ENCODE assay signal across 34 cellular contexts in the genomic region with DNA sequence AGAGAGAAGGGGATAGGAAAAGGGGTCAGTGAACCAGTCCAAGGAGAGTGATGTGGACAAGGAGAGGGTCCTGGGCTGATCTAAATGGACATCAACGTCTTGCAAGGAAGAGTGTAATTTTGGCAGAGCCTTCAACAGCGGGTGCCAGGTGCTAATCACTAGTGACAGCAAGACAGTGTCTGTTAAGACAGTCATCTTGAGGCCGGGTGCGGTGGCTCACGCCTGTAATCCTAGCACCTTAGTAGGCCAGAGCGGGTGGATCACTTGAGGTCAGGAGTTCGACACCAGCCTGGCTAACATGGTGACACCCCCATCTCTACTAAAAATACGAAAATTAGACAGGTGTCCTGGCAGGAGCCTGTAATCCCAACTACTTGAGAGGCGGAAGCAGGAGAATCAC. TPM values are rescaled to one million over a fixed set of nuclear protein-coding genes. Genes with fewer than 3 reads are reported as not detected.
"Had no signal": no experiment of that assay in that cellular context is flagged by ENCODE, and none has a peak within 500 bp of the region (broad histone marks: within the 10 kb centered on the region; RNA-seq: fewer than 3 reads in every experiment).

No MANE protein-coding gene starts in this region.

- H3K27ac ChIP-seq: left lung, lower lobe of right lung, ovary, right atrium auricular region, right lobe of liver, tibial nerve, vagina had no signal

- H3K36me3 ChIP-seq: lower lobe of right lung, ovary, right atrium auricular region, right lobe of liver, tibial nerve, vagina had no signal

- H3K4me3 ChIP-seq: left lung, lower lobe of right lung, ovary, right atrium auricular region, right lobe of liver, smooth muscle cell, tibial nerve, vagina had no signal

- H3K4me3 Mint-ChIP-seq: naive thymus-derived CD8-positive, alpha-beta T cell; nephron; neural crest cell; stimulated activated memory B cell treated with anti-CD40 and anti-IgM and Interleukin-4, amounts not matched to agents 10 μg/mL and 1 μg/mL and 100 μg/mL, for 72 hours; stimulated activated naive CD8-positive, alpha-beta T cell treated with anti-CD3 and anti-CD28 coated beads, Interleukin-15, amount 100 ng/mL, for 72 hours; type B pancreatic cell had no signal

- ATAC-seq: left cardiac atrium; left lung; lower lobe of right lung; naive thymus-derived CD8-positive, alpha-beta T cell; right lobe of liver; stimulated activated memory B cell treated with anti-CD40 and anti-IgM and Interleukin-4, amounts not matched to agents 10 μg/mL and 1 μg/mL and 100 μg/mL, for 72 hours; stimulated activated naive CD8-positive, alpha-beta T cell treated with anti-CD3 and anti-CD28 coated beads, Interleukin-15, amount 100 ng/mL, for 72 hours had no signal

- H3K4me2 ChIP-seq: smooth muscle cell had no signal

- H3K4me1 Mint-ChIP-seq: nephron, neural crest cell had no signal

- H3K27me3 Mint-ChIP-seq: stimulated activated naive CD8-positive, alpha-beta T cell treated with anti-CD3 and anti-CD28 coated beads, Interleukin-15, amount 100 ng/mL, for 72 hours had no signal

- DNase-seq: islet precursor cell; kidney glomerular epithelial cell; left cardiac atrium; left lung; lower lobe of right lung; mammary epithelial cell; mesenchymal stem cell; naive thymus-derived CD8-positive, alpha-beta T cell; occipital lobe; ovary; right lobe of liver; stimulated activated CD4-positive, alpha-beta T cell treated with anti-CD3 and anti-CD28 coated beads, Interleukin-1b, Interleukin-23, amount 100 ng/mL, for 48 hours; stimulated activated CD4-positive, alpha-beta T cell treated with anti-CD3 and anti-CD28 coated beads, Interleukin-2, amount 100 ng/mL, for 48 hours; stimulated activated CD4-positive, alpha-beta T cell treated with anti-CD3 and anti-CD28 coated beads, Interleukin-4, amount 100 ng/mL, for 4 hours; stimulated activated CD8-positive, alpha-beta memory T cell treated with anti-CD3 and anti-CD28 coated beads, Interleukin-4, amount 100 ng/mL, for 48 hours; stimulated activated naive CD4-positive, alpha-beta T cell treated with Interleukin-2 at 50 U/mL for 16 hours; stimulated activated naive CD8-positive, alpha-beta T cell treated with anti-CD3 and anti-CD28 coated beads, Interleukin-15, amount 100 ng/mL, for 72 hours; substantia nigra had no signal

- H3K4me1 ChIP-seq: lower lobe of right lung, right atrium auricular region, right lobe of liver, tibial nerve, vagina had no signal

- H3K36me3 Mint-ChIP-seq: stimulated activated memory B cell treated with anti-CD40 and anti-IgM and Interleukin-4, amounts not matched to agents 10 μg/mL and 1 μg/mL and 100 μg/mL, for 72 hours; type B pancreatic cell had no signal

- H3K27me3 ChIP-seq: ovary, right atrium auricular region, right lobe of liver, vagina had no signal

- H3K9me3 Mint-ChIP-seq: naive thymus-derived CD8-positive, alpha-beta T cell; nephron; neural crest cell; stimulated activated naive CD8-positive, alpha-beta T cell treated with anti-CD3 and anti-CD28 coated beads, Interleukin-15, amount 100 ng/mL, for 72 hours had no signal

- H3K27ac Mint-ChIP-seq: nephron; progenitor cell of endocrine pancreas; stimulated activated memory B cell treated with anti-CD40 and anti-IgM and Interleukin-4, amounts not matched to agents 10 μg/mL and 1 μg/mL and 100 μg/mL, for 72 hours; stimulated activated naive CD8-positive, alpha-beta T cell treated with anti-CD3 and anti-CD28 coated beads, Interleukin-15, amount 100 ng/mL, for 72 hours; type B pancreatic cell had no signal

- H3K9me3 ChIP-seq: left lung, lower lobe of right lung, ovary, right lobe of liver, vagina had no signal

RNA-seq across cellular contexts. Expression of a gene that starts 12.2 kb away (rescaled TPM):
- total RNA-seq: left cardiac atrium; left lung; liver; lower lobe of right lung; mammary epithelial cell; mucosa of gallbladder; naive thymus-derived CD8-positive, alpha-beta T cell; neural crest cell; occipital lobe; progenitor cell of endocrine pancreas; pulmonary artery endothelial cell; renal cortical epithelial cell; right atrium auricular region; right lobe of liver; skeletal muscle tissue; smooth muscle cell; temporal lobe; tibial nerve; ureter; vagina had no signal
- polyA plus RNA-seq: liver; naive thymus-derived CD8-positive, alpha-beta T cell; smooth muscle cell had no signal

RNA-seq across cellular contexts. Expression of a gene that starts 51.8 kb away (rescaled TPM):
- total RNA-seq: neural crest cell, occipital lobe, progenitor cell of endocrine pancreas, pulmonary artery endothelial cell, renal cortical epithelial cell, smooth muscle cell, tibial nerve had no signal
- polyA plus RNA-seq: smooth muscle cell had no signal
